In the genomic region with DNA sequence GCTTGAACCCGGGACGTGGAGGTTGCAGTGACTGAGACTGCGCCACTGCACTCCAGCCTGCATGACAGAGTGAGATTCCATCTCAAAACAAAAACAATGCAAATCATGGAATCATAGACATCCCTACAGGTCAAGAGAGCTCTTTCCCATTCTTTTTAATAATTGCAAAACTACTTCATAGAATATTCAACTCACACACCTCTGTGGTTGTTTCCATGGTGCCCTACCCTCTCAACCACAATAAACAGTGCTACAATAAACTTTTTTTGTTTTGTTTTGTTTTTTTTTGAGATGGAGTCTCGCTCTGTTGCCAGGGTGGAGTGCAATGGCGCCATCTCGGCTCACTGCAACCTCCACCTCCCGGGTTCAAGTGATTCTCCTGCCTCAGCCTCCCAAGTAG, we compare ENCODE assay signal across 11 cellular contexts. TPM values are rescaled to one million over a fixed set of nuclear protein-coding genes. Genes with fewer than 3 reads are reported as not detected.
DNase-seq lines count a peak whose midpoint lies in the region; ATAC-seq and TF ChIP-seq lines count a peak whose summit lies in the region.
"Had no signal": no experiment of that assay in that cellular context is flagged by ENCODE, and none has a peak within 500 bp of the region (broad histone marks: within the 10 kb centered on the region; RNA-seq: fewer than 3 reads in every experiment).

No MANE protein-coding gene starts in this region.

- H3K4me1 Mint-ChIP-seq in activated CD8-positive, alpha-beta T cell treated with anti-CD3 and anti-CD28 coated beads, Interleukin-2, amount 10 ng/mL, durations not matched to agents 7 days and 5 days (ENCODE audit: low read depth): no peaks in the 10 kb centered on the region
- H3K4me1 Mint-ChIP-seq in activated CD8-positive, alpha-beta T cell treated with anti-CD3 and anti-CD28 coated beads for 36 hours (ENCODE audit: low read depth): no peaks in the 10 kb centered on the region
- H3K4me1 Mint-ChIP-seq in effector memory CD8-positive, alpha-beta T cell (ENCODE audit: low read depth in 2 of 2): peaks cover 2 to 3% of the 10 kb centered on the region in 2 donors
- H3K4me1 Mint-ChIP-seq: H9 had no signal

- POLR2A ChIA-PET in activated CD8-positive, alpha-beta T cell treated with anti-CD3 and anti-CD28 coated beads, Interleukin-2, amount 10 ng/mL, durations not matched to agents 7 days and 5 days (lab: Charles Lee): interaction anchor here (1.2 kb wide), 1 partner anchor 15 kb away, joined by 4 read pairs; the partner anchor contains the start of genes DPM1 and MOCS3
- POLR2A ChIA-PET in activated CD8-positive, alpha-beta T cell treated with anti-CD3 and anti-CD28 coated beads for 36 hours (lab: Charles Lee): no interaction called here
- POLR2A ChIA-PET in RWPE1 (lab: Yijun Ruan, JAX; ENCODE audit: low non-redundant PET): no interaction called here

- CTCF ChIA-PET in activated CD8-positive, alpha-beta T cell treated with anti-CD3 and anti-CD28 coated beads, Interleukin-2, amount 10 ng/mL, durations not matched to agents 7 days and 5 days (lab: Charles Lee): interaction anchor here (1.3 to 2.7 kb wide), 3 partner anchors 11 to 149 kb away, joined by 3 to 9 read pairs (median 8); partner anchors contain the start of genes ADNP and BCAS4
- CTCF ChIA-PET in activated CD8-positive, alpha-beta T cell treated with anti-CD3 and anti-CD28 coated beads for 36 hours (lab: Charles Lee): interaction anchor here (0.7 to 2.4 kb wide), 3 partner anchors 10 to 47 kb away, joined by 3 to 10 read pairs (median 5); partner anchors contain the start of gene ADNP
- CTCF ChIA-PET in RWPE1 (lab: Yijun Ruan, JAX): interaction anchor here (1.1 kb wide), 1 partner anchor 12 kb away, joined by 5 read pairs; the partner anchor contains the start of gene ADNP

- no peak for DNase-seq in activated CD8-positive, alpha-beta T cell treated with anti-CD3 and anti-CD28 coated beads, Interleukin-2, amount 10 ng/mL, durations not matched to agents 7 days and 5 days
- DNase-seq in activated CD8-positive, alpha-beta T cell treated with anti-CD3 and anti-CD28 coated beads for 36 hours: no peak
- DNase-seq in RWPE1 (ENCODE audit: low spot score): no peak
- no peak for DNase-seq in effector memory CD8-positive, alpha-beta T cell
- DNase-seq: 8988T, Caco-2, H9 had no signal

- no peaks in the 10 kb centered on the region for H3K27me3 Mint-ChIP-seq in activated CD8-positive, alpha-beta T cell treated with anti-CD3 and anti-CD28 coated beads, Interleukin-2, amount 10 ng/mL, durations not matched to agents 7 days and 5 days (ENCODE audit: low read depth)
- H3K27me3 Mint-ChIP-seq in activated CD8-positive, alpha-beta T cell treated with anti-CD3 and anti-CD28 coated beads for 36 hours: no peaks in the 10 kb centered on the region
- no peaks in the 10 kb centered on the region for H3K27me3 Mint-ChIP-seq in effector memory CD8-positive, alpha-beta T cell

- intact Hi-C loops in activated CD8-positive, alpha-beta T cell treated with anti-CD3 and anti-CD28 coated beads for 36 hours (cut with micrococcal nuclease): no loop called here

- no peak for TF ChIP-seq CTCF in activated CD8-positive, alpha-beta T cell treated with anti-CD3 and anti-CD28 coated beads for 36 hours (IDR thresholded peaks at IDR 0.05)
- no peak for TF ChIP-seq CTCF in RWPE1 (conservative IDR thresholded peaks at IDR 0.05; ENCODE audit: low read depth)

- H3K27ac ChIP-seq in RWPE1: peak overlapping the region; percentile 5
- H3K27ac ChIP-seq: BLaER1 treated with 17β-estradiol and CSF1 and Interleukin-3, amounts not matched to agents 10 nM and 100 nM had no signal

- no peak overlapping the region for H3K4me3 Mint-ChIP-seq in activated CD8-positive, alpha-beta T cell treated with anti-CD3 and anti-CD28 coated beads, Interleukin-2, amount 10 ng/mL, durations not matched to agents 7 days and 5 days
- H3K4me3 Mint-ChIP-seq in activated CD8-positive, alpha-beta T cell treated with anti-CD3 and anti-CD28 coated beads for 36 hours: no peak overlapping the region
- no peak overlapping the region for H3K4me3 Mint-ChIP-seq in effector memory CD8-positive, alpha-beta T cell
- H3K4me3 Mint-ChIP-seq: H9 had no signal

- no peak overlapping the region for H3K27ac Mint-ChIP-seq in activated CD8-positive, alpha-beta T cell treated with anti-CD3 and anti-CD28 coated beads, Interleukin-2, amount 10 ng/mL, durations not matched to agents 7 days and 5 days
- no peak overlapping the region for H3K27ac Mint-ChIP-seq in activated CD8-positive, alpha-beta T cell treated with anti-CD3 and anti-CD28 coated beads for 36 hours
- H3K27ac Mint-ChIP-seq in effector memory CD8-positive, alpha-beta T cell: no peak overlapping the region
- H3K27ac Mint-ChIP-seq: H9 had no signal

- peak; percentile 62 for ATAC-seq in activated CD8-positive, alpha-beta T cell treated with anti-CD3 and anti-CD28 coated beads, Interleukin-2, amount 10 ng/mL, durations not matched to agents 7 days and 5 days
- ATAC-seq in activated CD8-positive, alpha-beta T cell treated with anti-CD3 and anti-CD28 coated beads for 36 hours: no peak
- ATAC-seq in effector memory CD8-positive, alpha-beta T cell (replicated peaks): peak; percentile 50
- ATAC-seq in GM18868 (IDR thresholded peaks at IDR 0.05; ENCODE audit: unreplicated experiment): no peak
- ATAC-seq in HG03571 (IDR thresholded peaks at IDR 0.05; ENCODE audit: unreplicated experiment): no peak
- ATAC-seq in GM18520 (IDR thresholded peaks at IDR 0.05; ENCODE audit: unreplicated experiment): no peak

- peaks cover 42% of the 10 kb centered on the region for H3K36me3 Mint-ChIP-seq in activated CD8-positive, alpha-beta T cell treated with anti-CD3 and anti-CD28 coated beads, Interleukin-2, amount 10 ng/mL, durations not matched to agents 7 days and 5 days (ENCODE audit: low read depth)
- peaks cover 36% of the 10 kb centered on the region for H3K36me3 Mint-ChIP-seq in activated CD8-positive, alpha-beta T cell treated with anti-CD3 and anti-CD28 coated beads for 36 hours (ENCODE audit: low read depth)
- peaks cover 95% of the 10 kb centered on the region for H3K36me3 Mint-ChIP-seq in effector memory CD8-positive, alpha-beta T cell (ENCODE audit: insufficient read depth)

- H3K9me3 Mint-ChIP-seq in activated CD8-positive, alpha-beta T cell treated with anti-CD3 and anti-CD28 coated beads, Interleukin-2, amount 10 ng/mL, durations not matched to agents 7 days and 5 days (ENCODE audit: insufficient read depth): no peaks in the 10 kb centered on the region
- H3K9me3 Mint-ChIP-seq in activated CD8-positive, alpha-beta T cell treated with anti-CD3 and anti-CD28 coated beads for 36 hours: no peaks in the 10 kb centered on the region
- H3K9me3 Mint-ChIP-seq in effector memory CD8-positive, alpha-beta T cell: no peaks in the 10 kb centered on the region
- H3K9me3 Mint-ChIP-seq: H9 had no signal

RNA-seq across cellular contexts. Expression of gene ADNP, which starts 11.9 kb away (rescaled TPM):
- total RNA-seq in activated CD8-positive, alpha-beta T cell treated with anti-CD3 and anti-CD28 coated beads, Interleukin-2, amount 10 ng/mL, durations not matched to agents 7 days and 5 days: 10 to 100 TPM; 62.5 to 67.6 TPM
- total RNA-seq in activated CD8-positive, alpha-beta T cell treated with anti-CD3 and anti-CD28 coated beads for 36 hours: 10 to 100 TPM; 58.9 to 60.0 TPM

RNA-seq across cellular contexts. Expression of gene DPM1, which starts 15.2 kb away (rescaled TPM):
- total RNA-seq in activated CD8-positive, alpha-beta T cell treated with anti-CD3 and anti-CD28 coated beads, Interleukin-2, amount 10 ng/mL, durations not matched to agents 7 days and 5 days: 10 to 100 TPM; 50.6 to 53.0 TPM
- 10 to 100 TPM; 66.6 to 75.4 TPM for total RNA-seq in activated CD8-positive, alpha-beta T cell treated with anti-CD3 and anti-CD28 coated beads for 36 hours

RNA-seq across cellular contexts. Expression of gene MOCS3, which starts 15.5 kb away (rescaled TPM):
- total RNA-seq in activated CD8-positive, alpha-beta T cell treated with anti-CD3 and anti-CD28 coated beads, Interleukin-2, amount 10 ng/mL, durations not matched to agents 7 days and 5 days: 1 to 10 TPM; 4.8 to 5.7 TPM
- 1 to 10 TPM; 4.6 TPM for total RNA-seq in activated CD8-positive, alpha-beta T cell treated with anti-CD3 and anti-CD28 coated beads for 36 hours

Comparison
In these comparisons a context has a peak if more than half of its experiments do, and no peak if none do; other contexts are left out.
1. ATAC-seq: peak in activated CD8-positive, alpha-beta T cell treated with anti-CD3 and anti-CD28 coated beads, Interleukin-2, amount 10 ng/mL, durations not matched to agents 7 days and 5 days (single experiment) and effector memory CD8-positive, alpha-beta T cell (single experiment); none in activated CD8-positive, alpha-beta T cell treated with anti-CD3 and anti-CD28 coated beads for 36 hours (single experiment), GM18868 (single experiment), HG03571 (single experiment) and GM18520 (single experiment).